12 cellular contexts compared by ENCODE assay signal in the genomic region with DNA sequence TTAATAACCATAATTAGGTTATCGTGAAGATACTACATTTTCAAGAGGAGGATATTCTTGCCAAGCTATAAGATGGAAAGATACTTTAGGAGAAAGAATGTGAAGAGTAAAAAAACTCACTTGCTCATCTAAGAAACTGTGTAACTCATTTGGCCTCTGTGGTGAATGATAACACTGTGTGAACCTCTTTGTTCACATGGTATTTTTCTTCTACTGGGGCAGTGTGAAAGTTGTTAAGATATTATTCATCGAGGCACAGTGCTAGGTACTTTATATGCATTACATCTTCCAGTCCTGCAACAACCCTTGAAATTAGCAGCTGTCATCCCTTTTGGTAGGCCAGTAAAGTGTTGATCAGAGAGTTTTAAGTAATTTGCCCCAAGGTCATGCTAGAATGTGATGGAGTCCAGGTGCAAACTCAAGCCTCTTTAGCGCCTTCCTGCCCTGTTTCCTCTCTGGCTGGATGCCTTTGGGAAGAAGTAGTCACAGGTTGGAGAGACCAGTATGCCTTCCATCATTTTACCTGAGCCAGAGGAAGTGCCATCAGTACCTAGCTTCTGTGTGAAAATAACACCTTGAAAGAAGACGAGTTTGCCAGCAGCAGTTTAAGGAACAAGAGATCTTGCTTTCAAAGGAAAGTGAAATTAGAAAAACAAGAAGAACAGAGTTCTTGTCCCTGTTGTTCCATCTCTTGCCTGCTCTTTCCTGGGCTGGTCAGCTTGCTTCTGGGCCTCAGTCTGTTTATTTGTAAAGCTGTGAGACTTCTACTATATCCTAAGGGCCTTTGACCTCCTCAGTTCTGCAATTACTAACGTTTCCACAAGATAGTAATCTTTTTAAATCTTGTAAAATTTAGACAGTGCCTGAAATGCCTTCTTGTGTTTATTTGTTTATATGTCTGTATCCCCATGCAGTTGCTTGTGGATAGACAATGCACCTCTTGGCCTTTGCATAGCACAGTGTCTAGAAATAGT.
A peak's percentile ranks its signal among the peaks of the same experiment; 100 is the strongest.
DNase-seq lines count a peak whose midpoint lies in the region; ATAC-seq and TF ChIP-seq lines count a peak whose summit lies in the region.
"Had no signal": no experiment of that assay in that cellular context is flagged by ENCODE, and none has a peak within 500 bp of the region (broad histone marks: within the 10 kb centered on the region; RNA-seq: fewer than 3 reads in every experiment).

No MANE protein-coding gene starts in this region.

- H3K27me3 Mint-ChIP-seq in CD4-positive, CD25-positive, alpha-beta regulatory T cell, result no peaks in the 10 kb centered on the region
- H3K27me3 Mint-ChIP-seq in stimulated activated naive B cell treated with anti-CD40 and anti-IgM and Interleukin-4, amounts not matched to agents 10 μg/mL and 1 μg/mL and 100 μg/mL, for 72 hours, result no peaks in the 10 kb centered on the region
- H3K27me3 Mint-ChIP-seq: B cell had no signal

- CTCF ChIA-PET in SK-N-SH (lab: Yijun Ruan, JAX), result interaction anchor here (0.9 to 1.3 kb wide), 4 partner anchors 11 to 123 kb away, joined by 3 read pairs; no protein-coding TSS in a partner anchor

- no peak overlapping the region for H3K9ac ChIP-seq in SK-N-SH

- no peak overlapping the region for H2AFZ ChIP-seq in SK-N-SH (ENCODE audit: low read depth)

- no peak overlapping the region for H3K4me3 Mint-ChIP-seq in CD4-positive, CD25-positive, alpha-beta regulatory T cell
- no peak overlapping the region for H3K4me3 Mint-ChIP-seq in stimulated activated naive B cell treated with anti-CD40 and anti-IgM and Interleukin-4, amounts not matched to agents 10 μg/mL and 1 μg/mL and 100 μg/mL, for 72 hours
- H3K4me3 Mint-ChIP-seq: B cell had no signal

- WGBS in SK-N-SH (ENCODE audit: low lambda C conversion rate), result 55% methylated on average over 5 of the region's 5 CpGs

- no peak for ATAC-seq in CD4-positive, CD25-positive, alpha-beta regulatory T cell (ENCODE audit: low read depth in 2 of 2)
- ATAC-seq in GM19463 (IDR thresholded peaks at IDR 0.05; ENCODE audit: unreplicated experiment), result peak; percentile 43
- no peak for ATAC-seq in HG03520 (IDR thresholded peaks at IDR 0.05; ENCODE audit: unreplicated experiment)
- no peak for ATAC-seq in stimulated activated naive B cell treated with anti-CD40 and anti-IgM and Interleukin-4, amounts not matched to agents 10 μg/mL and 1 μg/mL and 100 μg/mL, for 72 hours (replicated peaks)

- TF ChIP-seq CTCF in SK-N-SH (IDR thresholded peaks at IDR 0.05), result no peak

- H3K4me1 ChIP-seq in CD4-positive, CD25-positive, alpha-beta regulatory T cell (ENCODE audit: control insufficient read depth, insufficient read depth, low read length, poor library complexity, severe bottlenecking), result no peaks in the 10 kb centered on the region
- H3K4me1 ChIP-seq in SK-N-SH (ENCODE audit: control insufficient read depth in 1 of 2, insufficient read depth in 2 of 2, low read depth in 1 of 2, low read length in 1 of 2), result peaks cover 17 to 41% of the 10 kb centered on the region in 2 experiments

- no peak for TF ChIP-seq EP300 in SK-N-SH (IDR thresholded peaks at IDR 0.05; ENCODE audit: borderline replicate concordance in 1 of 2, low read depth in 1 of 2, low read length in 1 of 2)

- no peak for DNase-seq in CD4-positive, CD25-positive, alpha-beta regulatory T cell
- DNase-seq in SK-N-SH (no peak), islet precursor cell (peak; percentile 61), cerebellum (ENCODE audit: low spot score) (no peak), iPS-NIHi11 (ENCODE audit: low spot score) (no peak)
- DNase-seq in stimulated activated naive B cell treated with anti-CD40 and anti-IgM and Interleukin-4, amounts not matched to agents 10 μg/mL and 1 μg/mL and 100 μg/mL, for 72 hours, result no peak
- DNase-seq: NCI-H187 treated with DMSO at 0.1 percent for 48 hours; stimulated activated CD4-positive, alpha-beta T cell treated with anti-CD3 and anti-CD28 coated beads, Interleukin-4, amount 100 ng/mL, for 24 hours had no signal

- H3K9me3 Mint-ChIP-seq in CD4-positive, CD25-positive, alpha-beta regulatory T cell, result peaks cover 0 to 1% (median 0%) of the 10 kb centered on the region in 7 donors
- H3K9me3 Mint-ChIP-seq in stimulated activated naive B cell treated with anti-CD40 and anti-IgM and Interleukin-4, amounts not matched to agents 10 μg/mL and 1 μg/mL and 100 μg/mL, for 72 hours, result no peaks in the 10 kb centered on the region

- POLR2A ChIA-PET in SK-N-SH (lab: Yijun Ruan, JAX), result no interaction called here

- H3K27ac Mint-ChIP-seq in CD4-positive, CD25-positive, alpha-beta regulatory T cell, result peak overlapping the region in 2 of 3 donors; percentile 39 to 68
- no peak overlapping the region for H3K27ac Mint-ChIP-seq in stimulated activated naive B cell treated with anti-CD40 and anti-IgM and Interleukin-4, amounts not matched to agents 10 μg/mL and 1 μg/mL and 100 μg/mL, for 72 hours
- H3K27ac Mint-ChIP-seq: B cell had no signal

- no peaks in the 10 kb centered on the region for H3K36me3 ChIP-seq in CD4-positive, CD25-positive, alpha-beta regulatory T cell (ENCODE audit: control insufficient read depth, insufficient read depth, low read length)
- H3K36me3 ChIP-seq in SK-N-SH (replicated peaks in 1 of 2; ENCODE audit: control insufficient read depth in 1 of 2, insufficient read depth in 2 of 2, low read length in 1 of 2), result peaks cover 0 to 9% of the 10 kb centered on the region in 2 experiments
- H3K36me3 ChIP-seq: suprapubic skin had no signal

- TF ChIP-seq RAD21 in SK-N-SH (IDR thresholded peaks at IDR 0.05; ENCODE audit: low read length), result no peak

- H4K20me1 ChIP-seq in SK-N-SH (ENCODE audit: insufficient read depth), result peaks cover 40% of the 10 kb centered on the region

- peaks cover 34% of the 10 kb centered on the region for H3F3A ChIP-seq in SK-N-SH (replicated peaks; ENCODE audit: insufficient read depth)

- H3K4me1 Mint-ChIP-seq in CD4-positive, CD25-positive, alpha-beta regulatory T cell, result peaks cover 13 to 48% (median 33%) of the 10 kb centered on the region in 4 donors
- H3K4me1 Mint-ChIP-seq in stimulated activated naive B cell treated with anti-CD40 and anti-IgM and Interleukin-4, amounts not matched to agents 10 μg/mL and 1 μg/mL and 100 μg/mL, for 72 hours, result peaks cover 5 to 16% of the 10 kb centered on the region in 2 donors
- H3K4me1 Mint-ChIP-seq: B cell had no signal

- H3K27me3 ChIP-seq in CD4-positive, CD25-positive, alpha-beta regulatory T cell (ENCODE audit: control insufficient read depth, insufficient read depth, low read length), result no peaks in the 10 kb centered on the region
- no peaks in the 10 kb centered on the region for H3K27me3 ChIP-seq in SK-N-SH (ENCODE audit: insufficient read depth)
- H3K27me3 ChIP-seq: suprapubic skin had no signal

- H3K79me2 ChIP-seq in SK-N-SH (ENCODE audit: insufficient read depth), result peaks cover 95% of the 10 kb centered on the region

- no peak overlapping the region for H3K27ac ChIP-seq in CD4-positive, CD25-positive, alpha-beta regulatory T cell (ENCODE audit: insufficient read depth, low read length, poor library complexity, severe bottlenecking)
- H3K27ac ChIP-seq in SK-N-SH (ENCODE audit: low read depth in 2 of 2, low read length in 1 of 2), result peak overlapping the region in 1 of 2 experiments; percentile 69; a peak in 3 of 4 replicates
- H3K27ac ChIP-seq: suprapubic skin had no signal

- no peaks in the 10 kb centered on the region for H3K9me3 ChIP-seq in CD4-positive, CD25-positive, alpha-beta regulatory T cell (ENCODE audit: control insufficient read depth in 2 of 2, low read length in 2 of 2)
- H3K9me3 ChIP-seq in SK-N-SH, result no peaks in the 10 kb centered on the region
- H3K9me3 ChIP-seq: suprapubic skin had no signal

- H3K36me3 Mint-ChIP-seq in CD4-positive, CD25-positive, alpha-beta regulatory T cell, result no peaks in the 10 kb centered on the region
- H3K36me3 Mint-ChIP-seq in stimulated activated naive B cell treated with anti-CD40 and anti-IgM and Interleukin-4, amounts not matched to agents 10 μg/mL and 1 μg/mL and 100 μg/mL, for 72 hours, result peaks cover 2 to 3% of the 10 kb centered on the region in 2 donors

- H3K4me2 ChIP-seq in SK-N-SH, result peak overlapping the region; percentile 56; the same call in 1 of the 2 replicates

- no peaks in the 10 kb centered on the region for H3K9me2 ChIP-seq in SK-N-SH

- no peak overlapping the region for H3K4me3 ChIP-seq in CD4-positive, CD25-positive, alpha-beta regulatory T cell (ENCODE audit: low read depth, low read length)
- H3K4me3 ChIP-seq in SK-N-SH (ENCODE audit: low read depth in 2 of 2, low read length in 1 of 2), result no peak overlapping the region
- H3K4me3 ChIP-seq: suprapubic skin had no signal

TF ChIP-seq in SK-N-SH, 30 proteins besides CTCF, POLR2A, EP300 and RAD21:
- TF ChIP-seq ELF1 (IDR thresholded peaks at IDR 0.05) (no peak), FOXJ3 (CRISPR knock-in tag; IDR thresholded peaks at IDR 0.05) (no peak), TCF12 (IDR thresholded peaks at IDR 0.05) (no peak), RCOR1 (IDR thresholded peaks at IDR 0.05; ENCODE audit: low read length) (no peak), TEAD4 (IDR thresholded peaks at IDR 0.05; ENCODE audit: borderline replicate concordance, insufficient read depth) (no peak), MEF2A (IDR thresholded peaks at IDR 0.05; ENCODE audit: borderline replicate concordance, low read depth) (no peak), GATA2 (CRISPR knock-in tag; IDR thresholded peaks at IDR 0.05) (no peak), RXRA (IDR thresholded peaks at IDR 0.05; ENCODE audit: borderline replicate concordance, low read depth) (no peak), RFX5 (IDR thresholded peaks at IDR 0.05; ENCODE audit: low read length) (no peak), GABPA (IDR thresholded peaks at IDR 0.05; ENCODE audit: low read depth) (no peak)
- TF ChIP-seq, protein P1, sequence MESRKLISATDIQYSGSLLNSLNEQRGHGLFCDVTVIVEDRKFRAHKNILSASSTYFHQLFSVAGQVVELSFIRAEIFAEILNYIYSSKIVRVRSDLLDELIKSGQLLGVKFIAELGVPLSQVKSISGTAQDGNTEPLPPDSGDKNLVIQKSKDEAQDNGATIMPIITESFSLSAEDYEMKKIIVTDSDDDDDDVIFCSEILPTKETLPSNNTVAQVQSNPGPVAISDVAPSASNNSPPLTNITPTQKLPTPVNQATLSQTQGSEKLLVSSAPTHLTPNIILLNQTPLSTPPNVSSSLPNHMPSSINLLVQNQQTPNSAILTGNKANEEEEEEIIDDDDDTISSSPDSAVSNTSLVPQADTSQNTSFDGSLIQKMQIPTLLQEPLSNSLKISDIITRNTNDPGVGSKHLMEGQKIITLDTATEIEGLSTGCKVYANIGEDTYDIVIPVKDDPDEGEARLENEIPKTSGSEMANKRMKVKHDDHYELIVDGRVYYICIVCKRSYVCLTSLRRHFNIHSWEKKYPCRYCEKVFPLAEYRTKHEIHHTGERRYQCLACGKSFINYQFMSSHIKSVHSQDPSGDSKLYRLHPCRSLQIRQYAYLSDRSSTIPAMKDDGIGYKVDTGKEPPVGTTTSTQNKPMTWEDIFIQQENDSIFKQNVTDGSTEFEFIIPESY (IDR thresholded peaks at IDR 0.05; ENCODE audit: borderline replicate concordance, low read depth), result no peak
